1 cellular context compared by ENCODE assay signal in genomic region chrX:129534816-129535578, GRCh38.
TF ChIP-seq lines count a peak whose summit lies in the region.

No MANE protein-coding gene starts in this region.

TF ChIP-seq in SK-N-SH treated with all-trans-retinoic acid at 6 μM for 48 hours, 23 proteins besides CTCF, POLR2A, EP300 and RAD21 (continued from another document):
- TF ChIP-seq TSHZ2 (CRISPR knock-in tag; IDR thresholded peaks at IDR 0.05) (no peak), CSDC2 (CRISPR knock-in tag; IDR thresholded peaks at IDR 0.05) (no peak), ZNF8 (CRISPR knock-in tag; IDR thresholded peaks at IDR 0.05) (no peak), BACH2 (CRISPR knock-in tag; IDR thresholded peaks at IDR 0.05; ENCODE audit: borderline replicate concordance) (no peak), PPARA (CRISPR knock-in tag; IDR thresholded peaks at IDR 0.05; ENCODE audit: borderline replicate concordance) (no peak), OSR1 (CRISPR knock-in tag; IDR thresholded peaks at IDR 0.05) (no peak), ZFP30 (CRISPR knock-in tag; IDR thresholded peaks at IDR 0.05) (no peak), ZFP3 (CRISPR knock-in tag; IDR thresholded peaks at IDR 0.05) (no peak), ZC3H10 (CRISPR knock-in tag; IDR thresholded peaks at IDR 0.05) (no peak)
